In genomic region chr22:30731658-30732057, GRCh38 we compare ENCODE assay signal across 21 cellular contexts.
"Had no signal": no experiment of that assay in that cellular context is flagged by ENCODE, and none has a peak within 500 bp of the region (broad histone marks: within the 10 kb centered on the region; RNA-seq: fewer than 3 reads in every experiment).

No MANE protein-coding gene starts in this region.

- H3K4me3 ChIP-seq: coronary artery, esophagus muscularis mucosa, gastrocnemius medialis, heart right ventricle, sigmoid colon, skin epidermis, stomach, upper lobe of left lung, vagina had no signal

- H3K27ac ChIP-seq: coronary artery, epithelial cell of prostate, esophagus muscularis mucosa, gastrocnemius medialis, heart right ventricle, neutrophil, sigmoid colon, skin epidermis, stomach, upper lobe of left lung, vagina had no signal

- H3K36me3 ChIP-seq: esophagus muscularis mucosa, gastrocnemius medialis, heart right ventricle, neutrophil, sigmoid colon, stomach, upper lobe of left lung, vagina had no signal

- H3K4me1 Mint-ChIP-seq: mesothelial cell of epicardium, nephron progenitor cell had no signal

- DNase-seq: effector memory CD4-positive, alpha-beta T cell; gastrocnemius medialis; heart right ventricle; hypothalamus; kidney glomerular epithelial cell; nephron progenitor cell; posterior cingulate gyrus; sigmoid colon; stimulated activated CD4-positive, alpha-beta T cell treated with anti-CD3 and anti-CD28 coated beads, Interleukin-12 subunit alpha, Interleukin-12 subunit beta, amount 100 ng/mL, for 4 hours; stimulated activated naive CD4-positive, alpha-beta T cell; stomach; upper lobe of left lung had no signal

- H3K9me3 ChIP-seq: esophagus muscularis mucosa, gastrocnemius medialis, neutrophil, sigmoid colon, upper lobe of left lung, vagina had no signal

- H3K36me3 Mint-ChIP-seq: mesothelial cell of epicardium had no signal

- H3K4me1 ChIP-seq: esophagus muscularis mucosa, gastrocnemius medialis, sigmoid colon, stomach, upper lobe of left lung, vagina had no signal

- H3K27me3 ChIP-seq: esophagus muscularis mucosa, gastrocnemius medialis, heart right ventricle, sigmoid colon, stomach, upper lobe of left lung, vagina had no signal

- H3K27ac Mint-ChIP-seq: mesothelial cell of epicardium, nephron progenitor cell had no signal

- H3K4me3 Mint-ChIP-seq: mesothelial cell of epicardium, nephron progenitor cell had no signal

- FAIRE-seq: endometrium, islet of Langerhans had no signal

- ATAC-seq: gastrocnemius medialis, heart right ventricle had no signal

- H3K9me3 Mint-ChIP-seq: mesothelial cell of epicardium had no signal
